Comparison of ENCODE assay signal across 16 cellular contexts in the genomic region with DNA sequence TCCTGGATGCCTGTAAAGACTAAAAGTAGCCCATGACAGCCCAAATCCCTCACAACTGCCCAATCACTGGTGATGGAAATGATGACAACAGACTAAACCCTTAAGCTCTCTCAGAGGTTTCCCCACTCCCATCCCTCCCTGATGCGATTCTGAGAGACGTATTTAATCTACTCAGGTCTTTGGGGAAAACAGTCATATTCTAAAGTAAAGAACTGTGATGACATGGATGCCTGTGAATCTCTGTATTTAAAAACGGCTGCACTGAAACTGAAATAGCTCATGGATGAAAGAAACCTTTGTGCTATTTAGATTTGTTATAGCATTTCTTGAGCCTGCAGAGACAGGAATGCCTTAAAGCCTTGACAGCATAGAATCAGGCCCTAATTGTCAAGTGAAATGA.
"Had no signal": no experiment of that assay in that cellular context is flagged by ENCODE, and none has a peak within 500 bp of the region (broad histone marks: within the 10 kb centered on the region; RNA-seq: fewer than 3 reads in every experiment).

No MANE protein-coding gene starts in this region.

- H3K27ac Mint-ChIP-seq: activated CD4-positive, alpha-beta T cell treated with anti-CD3 and anti-CD28 coated beads, Interleukin-2, amount 10 ng/mL, durations not matched to agents 24 days and 14 days; activated naive CD4-positive, alpha-beta T cell treated with anti-CD3 and anti-CD28 coated beads, Interleukin-2, amount 10 ng/mL, durations not matched to agents 7 days and 5 days; activated T-helper 2 cell treated with anti-CD3 and anti-CD28 coated beads, Interferon-gamma antibody, Interleukin-2, Interleukin-4, amounts not matched to agents 10 μg/mL and 5 μg/mL and 100 μg/mL, durations not matched to agents 14 hours and 24 hours and 36 hours; dendritic cell treated with granulocyte-macrophage colony-stimulating factor and Interleukin-4, amounts not matched to agents 40 ng/mL and 50 ng/mL, for 4 days; stimulated activated memory B cell treated with anti-CD40 and anti-IgM and Interleukin-4, amounts not matched to agents 10 μg/mL and 1 μg/mL and 100 μg/mL, for 72 hours; WTC11 had no signal

- H3K4me1 Mint-ChIP-seq: activated naive CD4-positive, alpha-beta T cell treated with anti-CD3 and anti-CD28 coated beads, Interleukin-2, amount 10 ng/mL, durations not matched to agents 7 days and 5 days had no signal

- ATAC-seq: right cardiac atrium; stimulated activated memory B cell treated with anti-CD40 and anti-IgM and Interleukin-4, amounts not matched to agents 10 μg/mL and 1 μg/mL and 100 μg/mL, for 72 hours had no signal

- H3K27ac ChIP-seq: adrenal gland, suprapubic skin, upper lobe of left lung had no signal

- H3K27me3 Mint-ChIP-seq: activated CD4-positive, alpha-beta T cell treated with anti-CD3 and anti-CD28 coated beads, Interleukin-2, amount 10 ng/mL, durations not matched to agents 24 days and 14 days; activated naive CD4-positive, alpha-beta T cell treated with anti-CD3 and anti-CD28 coated beads, Interleukin-2, amount 10 ng/mL, durations not matched to agents 7 days and 5 days; central memory CD8-positive, alpha-beta T cell; dendritic cell treated with granulocyte-macrophage colony-stimulating factor and Interleukin-4, amounts not matched to agents 40 ng/mL and 50 ng/mL, for 4 days; stimulated activated memory B cell treated with anti-CD40 and anti-IgM and Interleukin-4, amounts not matched to agents 10 μg/mL and 1 μg/mL and 100 μg/mL, for 72 hours had no signal

- H3K9me3 Mint-ChIP-seq: activated naive CD4-positive, alpha-beta T cell treated with anti-CD3 and anti-CD28 coated beads, Interleukin-2, amount 10 ng/mL, durations not matched to agents 7 days and 5 days; central memory CD8-positive, alpha-beta T cell; dendritic cell treated with granulocyte-macrophage colony-stimulating factor and Interleukin-4, amounts not matched to agents 40 ng/mL and 50 ng/mL, for 4 days; stimulated activated memory B cell treated with anti-CD40 and anti-IgM and Interleukin-4, amounts not matched to agents 10 μg/mL and 1 μg/mL and 100 μg/mL, for 72 hours had no signal

- H3K36me3 Mint-ChIP-seq: WTC11 had no signal

- H3K4me3 Mint-ChIP-seq: activated CD4-positive, alpha-beta T cell treated with anti-CD3 and anti-CD28 coated beads, Interleukin-2, amount 10 ng/mL, durations not matched to agents 24 days and 14 days; activated naive CD4-positive, alpha-beta T cell treated with anti-CD3 and anti-CD28 coated beads, Interleukin-2, amount 10 ng/mL, durations not matched to agents 7 days and 5 days; central memory CD8-positive, alpha-beta T cell; dendritic cell treated with granulocyte-macrophage colony-stimulating factor and Interleukin-4, amounts not matched to agents 40 ng/mL and 50 ng/mL, for 4 days; stimulated activated memory B cell treated with anti-CD40 and anti-IgM and Interleukin-4, amounts not matched to agents 10 μg/mL and 1 μg/mL and 100 μg/mL, for 72 hours; WTC11 had no signal

- DNase-seq: activated CD4-positive, alpha-beta T cell treated with anti-CD3 and anti-CD28 coated beads, Interleukin-2, amount 10 ng/mL, durations not matched to agents 24 days and 14 days; activated naive CD4-positive, alpha-beta T cell treated with anti-CD3 and anti-CD28 coated beads, Interleukin-2, amount 10 ng/mL, durations not matched to agents 7 days and 5 days; activated T-cell treated with anti-CD3 and anti-CD28 coated beads for 4 hours; adrenal gland; erythroblast; mammary epithelial cell; right cardiac atrium; SK-N-SH; T-helper 1 cell; upper lobe of left lung had no signal
